18 cellular contexts compared by ENCODE assay signal in the genomic region with DNA sequence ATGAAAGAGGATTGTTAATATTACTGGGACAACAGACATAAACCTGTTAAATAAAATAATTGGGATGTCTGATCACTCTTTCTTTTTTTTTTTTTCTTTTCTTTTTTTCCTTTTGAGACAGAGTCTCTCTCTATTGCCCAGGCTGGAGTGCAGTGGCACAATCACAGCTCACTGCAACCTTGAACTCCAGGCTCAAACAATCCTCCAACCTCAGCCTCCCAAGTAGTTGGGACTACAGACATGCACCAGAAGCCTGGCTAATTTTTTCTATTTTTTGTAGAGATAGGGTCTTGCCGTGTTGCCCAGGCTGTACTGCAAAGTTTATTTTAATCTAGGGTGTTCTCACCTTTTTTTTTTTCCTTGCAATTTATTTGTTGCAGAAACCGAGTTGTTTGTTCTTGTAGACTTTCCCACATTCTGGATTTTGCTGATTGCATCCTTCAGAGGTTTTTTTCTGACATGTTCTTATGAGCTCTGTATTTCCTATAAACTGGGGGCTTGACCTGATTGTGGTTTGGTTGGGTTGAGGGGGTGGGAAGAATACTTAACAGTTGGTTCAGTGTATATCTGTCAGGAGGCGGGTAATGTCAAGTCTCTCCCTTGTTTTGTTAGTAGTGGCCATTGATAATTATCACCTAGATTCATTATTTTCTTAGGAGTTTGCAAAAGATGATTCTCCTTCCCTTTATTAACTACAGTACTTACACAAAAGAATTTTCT.
DNase-seq lines count a peak whose midpoint lies in the region; ATAC-seq, FAIRE-seq and TF ChIP-seq lines count a peak whose summit lies in the region.
"Had no signal": no experiment of that assay in that cellular context is flagged by ENCODE, and none has a peak within 500 bp of the region (broad histone marks: within the 10 kb centered on the region; RNA-seq: fewer than 3 reads in every experiment).

No MANE protein-coding gene starts in this region.

- no peak for FAIRE-seq in A549 (lab: Jason Lieb, UNC)

- no peak for TF ChIP-seq CTCF in A549 (IDR thresholded peaks at IDR 0.05)
- no peak for TF ChIP-seq CTCF in HEK293 (tag by site-specific recombination; IDR thresholded peaks at IDR 0.05)
- TF ChIP-seq CTCF in VCaP (conservative IDR thresholded peaks at IDR 0.05), result no peak

- H3K4me1 ChIP-seq in A549, result peaks cover 23% of the 10 kb centered on the region
- H3K4me1 ChIP-seq in HEK293 (ENCODE audit: control insufficient read depth, insufficient read depth, low read length), result peaks cover 4% of the 10 kb centered on the region; the same call in 1 of the 2 replicates

- CTCF ChIA-PET in A549 (lab: Yijun Ruan, JAX) (no interaction called here), HEK293 (lab: Yijun Ruan, JAX) (interaction anchor here (0.7 kb wide), 2 partner anchors 213 to 489 kb away, joined by 3 to 5 read pairs; no protein-coding TSS in a partner anchor)

- TF ChIP-seq POLR2A in A549 (IDR thresholded peaks at IDR 0.05; ENCODE audit: low read length), result no peak

- H3K9me3 Mint-ChIP-seq in immature natural killer cell, result no peaks in the 10 kb centered on the region
- H3K9me3 Mint-ChIP-seq: activated CD4-positive, alpha-beta T cell treated with anti-CD3 and anti-CD28 coated beads, Interleukin-2, amount 10 ng/mL, durations not matched to agents 7 days and 5 days; dendritic cell treated with granulocyte-macrophage colony-stimulating factor and Interleukin-4, amounts not matched to agents 40 ng/mL and 50 ng/mL, for 4 days; T-helper 2 cell treated with Interferon-gamma antibody and Interleukin-4, amounts not matched to agents 5 μg/mL and 100 μg/mL, for 36 hours had no signal

- 75% methylated on average over 3 of the region's 3 CpGs for WGBS in A549 (ENCODE audit: missing lambda C conversion rate)

- no peaks in the 10 kb centered on the region for H3K27me3 Mint-ChIP-seq in immature natural killer cell (ENCODE audit: low read depth in 3 of 3)
- H3K27me3 Mint-ChIP-seq: activated CD4-positive, alpha-beta T cell treated with anti-CD3 and anti-CD28 coated beads, Interleukin-2, amount 10 ng/mL, durations not matched to agents 7 days and 5 days; dendritic cell treated with granulocyte-macrophage colony-stimulating factor and Interleukin-4, amounts not matched to agents 40 ng/mL and 50 ng/mL, for 4 days had no signal

- no peaks in the 10 kb centered on the region for H3K36me3 ChIP-seq in HEK293 (ENCODE audit: control insufficient read depth in 2 of 2, insufficient read depth in 1 of 2, low read length in 2 of 2)
- H3K36me3 ChIP-seq: thoracic aorta had no signal

- H3K27ac ChIP-seq in A549 (peak overlapping the region; percentile 2 to 58; a peak in 4 of 6 replicates), HEK293 (ENCODE audit: extremely low read depth, low read depth, low read length) (no peak overlapping the region), VCaP (peak overlapping the region; percentile 87)
- H3K27ac ChIP-seq: thoracic aorta had no signal

- TF ChIP-seq RAD21 in A549 (conservative IDR thresholded peaks at IDR 0.05 in 1 of 2, IDR thresholded peaks at IDR 0.05 in 1 of 2), result no peak

- intact Hi-C loops in cardiac septum (cut with DNase I), result no loop called here

- peak overlapping the region; percentile 31 to 71 (median 56) for H3K4me3 Mint-ChIP-seq in immature natural killer cell
- H3K4me3 Mint-ChIP-seq: activated CD4-positive, alpha-beta T cell treated with anti-CD3 and anti-CD28 coated beads, Interleukin-2, amount 10 ng/mL, durations not matched to agents 7 days and 5 days; dendritic cell treated with granulocyte-macrophage colony-stimulating factor and Interleukin-4, amounts not matched to agents 40 ng/mL and 50 ng/mL, for 4 days; T-helper 2 cell treated with Interferon-gamma antibody and Interleukin-4, amounts not matched to agents 5 μg/mL and 100 μg/mL, for 36 hours had no signal

- no peak for TF ChIP-seq EP300 in A549 (IDR thresholded peaks at IDR 0.05)

- peak in 1 of 2 experiments; percentile 46; a peak in 3 of 6 replicates for ATAC-seq in A549

- peak overlapping the region; percentile 56 to 88 (median 66) for H3K27ac Mint-ChIP-seq in immature natural killer cell
- H3K27ac Mint-ChIP-seq: activated CD4-positive, alpha-beta T cell treated with anti-CD3 and anti-CD28 coated beads, Interleukin-2, amount 10 ng/mL, durations not matched to agents 7 days and 5 days; dendritic cell treated with granulocyte-macrophage colony-stimulating factor and Interleukin-4, amounts not matched to agents 40 ng/mL and 50 ng/mL, for 4 days; T-helper 2 cell treated with Interferon-gamma antibody and Interleukin-4, amounts not matched to agents 5 μg/mL and 100 μg/mL, for 36 hours had no signal

- no peaks in the 10 kb centered on the region for H3K36me3 Mint-ChIP-seq in immature natural killer cell

- DNase-seq in A549 (ENCODE audit: low read depth in 1 of 2, low spot score in 1 of 2) (no peak), immature natural killer cell (no peak), SKM-1 (lab: John Stamatoyannopoulos, UW; ENCODE audit: unreplicated experiment) (no peak), ureter (ENCODE audit: low spot score) (no peak), cardiac septum (ENCODE audit: low spot score) (no peak), CD1c-positive myeloid dendritic cell (ENCODE audit: extremely low spot score) (no peak)
- DNase-seq: activated CD4-positive, alpha-beta T cell treated with anti-CD3 and anti-CD28 coated beads, Interleukin-2, amount 10 ng/mL, durations not matched to agents 7 days and 5 days; amygdala; DMS153; NCI-H1436; NCI-H526; RPMI8226; stimulated activated CD4-positive, alpha-beta T cell treated with anti-CD3 and anti-CD28 coated beads, Interleukin-15, amount 100 ng/mL, for 24 hours had no signal

- H3K4me1 Mint-ChIP-seq in immature natural killer cell, result peaks cover 74 to 81% of the 10 kb centered on the region in 2 donors

- POLR2A ChIA-PET in A549 (lab: Yijun Ruan, JAX), result no interaction called here
- POLR2A ChIA-PET in HEK293 (lab: Yijun Ruan, JAX), result interaction anchor here (0.6 kb wide), 1 partner anchor 411 kb away, joined by 5 read pairs; no protein-coding TSS in a partner anchor

- H3K4me2 ChIP-seq in A549, result peak overlapping the region; percentile 55

- H3K4me3 ChIP-seq in A549 (no peak overlapping the region), HEK293 (ENCODE audit: low read depth, low read length) (no peak overlapping the region)
- H3K4me3 ChIP-seq: thoracic aorta had no signal

- H3K9me3 ChIP-seq in A549 (no peaks in the 10 kb centered on the region), HEK293 (ENCODE audit: control insufficient read depth, insufficient read depth, low read depth, low read length) (no peaks in the 10 kb centered on the region)
- H3K9me3 ChIP-seq: thoracic aorta had no signal

TF ChIP-seq in A549, 52 proteins besides CTCF, POLR2A, EP300 and RAD21:
- TF ChIP-seq TP53 (CRISPR knock-in tag; IDR thresholded peaks at IDR 0.05) (no peak), ESRRA (IDR thresholded peaks at IDR 0.05; ENCODE audit: borderline replicate concordance, low read length) (no peak), POLR2AphosphoS2 (conservative IDR thresholded peaks at IDR 0.05; ENCODE audit: low read length) (no peak), ZFP36 (IDR thresholded peaks at IDR 0.05; ENCODE audit: borderline replicate concordance, partially characterized antibody) (no peak), PHF8 (IDR thresholded peaks at IDR 0.05; ENCODE audit: borderline replicate concordance, low read depth) (no peak), HOXA7 (CRISPR knock-in tag; IDR thresholded peaks at IDR 0.05) (no peak), FOSL2 (IDR thresholded peaks at IDR 0.05) (no peak), FOSL2 (CRISPR knock-in tag; IDR thresholded peaks at IDR 0.05) (no peak), JUN (IDR thresholded peaks at IDR 0.05) (no peak), CBX2 (IDR thresholded peaks at IDR 0.05; ENCODE audit: borderline replicate concordance, low read depth) (no peak), JUNB (IDR thresholded peaks at IDR 0.05) (no peak)
- TF ChIP-seq, protein P1, sequence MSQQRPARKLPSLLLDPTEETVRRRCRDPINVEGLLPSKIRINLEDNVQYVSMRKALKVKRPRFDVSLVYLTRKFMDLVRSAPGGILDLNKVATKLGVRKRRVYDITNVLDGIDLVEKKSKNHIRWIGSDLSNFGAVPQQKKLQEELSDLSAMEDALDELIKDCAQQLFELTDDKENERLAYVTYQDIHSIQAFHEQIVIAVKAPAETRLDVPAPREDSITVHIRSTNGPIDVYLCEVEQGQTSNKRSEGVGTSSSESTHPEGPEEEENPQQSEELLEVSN (IDR thresholded peaks at IDR 0.05; ENCODE audit: borderline replicate concordance, low read depth), result no peak

TF ChIP-seq in HEK293, 187 proteins besides CTCF, POLR2A, EP300 and RAD21:
- TF ChIP-seq ZNF747 (tag by site-specific recombination; IDR thresholded peaks at IDR 0.05) (no peak), ZNF121 (tag by site-specific recombination; IDR thresholded peaks at IDR 0.05) (peak; percentile 87), ZFHX2 (tag by site-specific recombination; conservative IDR thresholded peaks at IDR 0.05) (0 out of 2 replicates have a peak, but pooled peaks have one; percentile 5)
